In genomic region chr17:66450857-66451158, GRCh38 we compare ENCODE assay signal across 13 cellular contexts.
"Had no signal": no experiment of that assay in that cellular context is flagged by ENCODE, and none has a peak within 500 bp of the region (broad histone marks: within the 10 kb centered on the region; RNA-seq: fewer than 3 reads in every experiment).

No MANE protein-coding gene starts in this region.

- H3K4me1 Mint-ChIP-seq: activated B cell treated with CpG ODN at 0.5 μM for 24 hours had no signal

- H3K27me3 Mint-ChIP-seq: activated B cell treated with CpG ODN at 0.5 μM for 24 hours had no signal

- H3K9me3 ChIP-seq: adrenal gland, esophagus squamous epithelium, neutrophil, tibial artery, vagina had no signal

- H3K4me3 Mint-ChIP-seq: activated B cell treated with CpG ODN at 0.5 μM for 24 hours, immature natural killer cell, naive B cell had no signal

- H3K27me3 ChIP-seq: adrenal gland, esophagus squamous epithelium, neutrophil, tibial artery, vagina had no signal

- H3K27ac Mint-ChIP-seq: activated B cell treated with CpG ODN at 0.5 μM for 24 hours had no signal

- H3K9me3 Mint-ChIP-seq: activated B cell treated with CpG ODN at 0.5 μM for 24 hours, immature natural killer cell, naive B cell had no signal

- H3K36me3 ChIP-seq: adrenal gland, esophagus squamous epithelium, neutrophil, tibial artery, vagina had no signal

- H3K4me3 ChIP-seq: adrenal gland, esophagus squamous epithelium, lung, skin epidermis, tibial artery, vagina had no signal

- H3K36me3 Mint-ChIP-seq: naive B cell had no signal

- H3K27ac ChIP-seq: adrenal gland, esophagus squamous epithelium, neutrophil, skin epidermis, tibial artery, vagina had no signal

- H3K4me1 ChIP-seq: adrenal gland, tibial artery, vagina had no signal

- DNase-seq: activated B cell treated with CpG ODN at 0.5 μM for 24 hours; activated CD8-positive, alpha-beta memory T cell treated with anti-CD3 and anti-CD28 coated beads, Interleukin-2, amount 50 U/mL, for 4 hours; activated effector memory CD4-positive, alpha-beta T cell treated with Interleukin-2 at 50 U/mL for 16 hours; adrenal gland; esophagus squamous epithelium; immature natural killer cell; naive B cell; posterior cingulate gyrus; tibial artery had no signal
